1 cellular context compared by ENCODE assay signal in the genomic region with DNA sequence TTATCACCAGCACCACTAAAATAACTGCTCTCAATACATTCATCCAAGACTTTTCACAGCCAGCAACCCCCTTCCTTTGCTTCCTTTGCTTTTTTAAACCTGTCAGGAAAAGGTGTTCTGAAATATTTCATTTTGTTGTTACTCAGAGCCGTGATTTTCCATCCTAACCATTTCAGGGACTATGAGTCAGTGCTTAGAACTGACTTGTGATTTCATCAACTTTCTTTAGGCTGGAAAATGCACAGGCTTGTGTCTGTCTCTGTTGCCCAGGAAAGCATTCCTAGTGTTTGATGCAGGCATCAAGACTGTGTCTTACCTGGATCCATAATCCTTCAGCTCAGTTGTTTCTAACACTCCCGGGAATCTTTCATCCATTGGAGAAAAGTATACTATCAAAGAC.
TF ChIP-seq lines count a peak whose summit lies in the region.

No MANE protein-coding gene starts in this region.

TF ChIP-seq in A549, 52 proteins besides CTCF, POLR2A, EP300 and RAD21 (continued from another document):
- TF ChIP-seq JUN (IDR thresholded peaks at IDR 0.05) (no peak), BHLHE40 (IDR thresholded peaks at IDR 0.05; ENCODE audit: low read depth, low read length) (no peak), FOSB (CRISPR knock-in tag; IDR thresholded peaks at IDR 0.05) (no peak), MAZ (IDR thresholded peaks at IDR 0.05; ENCODE audit: borderline replicate concordance, low read depth, low read length) (no peak), EHMT2 (IDR thresholded peaks at IDR 0.05; ENCODE audit: low read depth) (no peak), CHD4 (IDR thresholded peaks at IDR 0.05; ENCODE audit: borderline replicate concordance) (no peak), TP53 (CRISPR knock-in tag; IDR thresholded peaks at IDR 0.05) (no peak), RFX5 (IDR thresholded peaks at IDR 0.05) (no peak), ZNF302 (CRISPR knock-in tag; IDR thresholded peaks at IDR 0.05) (no peak), FOXS1 (CRISPR knock-in tag; IDR thresholded peaks at IDR 0.05) (no peak)
- TF ChIP-seq, protein P1, sequence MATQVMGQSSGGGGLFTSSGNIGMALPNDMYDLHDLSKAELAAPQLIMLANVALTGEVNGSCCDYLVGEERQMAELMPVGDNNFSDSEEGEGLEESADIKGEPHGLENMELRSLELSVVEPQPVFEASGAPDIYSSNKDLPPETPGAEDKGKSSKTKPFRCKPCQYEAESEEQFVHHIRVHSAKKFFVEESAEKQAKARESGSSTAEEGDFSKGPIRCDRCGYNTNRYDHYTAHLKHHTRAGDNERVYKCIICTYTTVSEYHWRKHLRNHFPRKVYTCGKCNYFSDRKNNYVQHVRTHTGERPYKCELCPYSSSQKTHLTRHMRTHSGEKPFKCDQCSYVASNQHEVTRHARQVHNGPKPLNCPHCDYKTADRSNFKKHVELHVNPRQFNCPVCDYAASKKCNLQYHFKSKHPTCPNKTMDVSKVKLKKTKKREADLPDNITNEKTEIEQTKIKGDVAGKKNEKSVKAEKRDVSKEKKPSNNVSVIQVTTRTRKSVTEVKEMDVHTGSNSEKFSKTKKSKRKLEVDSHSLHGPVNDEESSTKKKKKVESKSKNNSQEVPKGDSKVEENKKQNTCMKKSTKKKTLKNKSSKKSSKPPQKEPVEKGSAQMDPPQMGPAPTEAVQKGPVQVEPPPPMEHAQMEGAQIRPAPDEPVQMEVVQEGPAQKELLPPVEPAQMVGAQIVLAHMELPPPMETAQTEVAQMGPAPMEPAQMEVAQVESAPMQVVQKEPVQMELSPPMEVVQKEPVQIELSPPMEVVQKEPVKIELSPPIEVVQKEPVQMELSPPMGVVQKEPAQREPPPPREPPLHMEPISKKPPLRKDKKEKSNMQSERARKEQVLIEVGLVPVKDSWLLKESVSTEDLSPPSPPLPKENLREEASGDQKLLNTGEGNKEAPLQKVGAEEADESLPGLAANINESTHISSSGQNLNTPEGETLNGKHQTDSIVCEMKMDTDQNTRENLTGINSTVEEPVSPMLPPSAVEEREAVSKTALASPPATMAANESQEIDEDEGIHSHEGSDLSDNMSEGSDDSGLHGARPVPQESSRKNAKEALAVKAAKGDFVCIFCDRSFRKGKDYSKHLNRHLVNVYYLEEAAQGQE (IDR thresholded peaks at IDR 0.05): no peak
- TF ChIP-seq, protein P2, sequence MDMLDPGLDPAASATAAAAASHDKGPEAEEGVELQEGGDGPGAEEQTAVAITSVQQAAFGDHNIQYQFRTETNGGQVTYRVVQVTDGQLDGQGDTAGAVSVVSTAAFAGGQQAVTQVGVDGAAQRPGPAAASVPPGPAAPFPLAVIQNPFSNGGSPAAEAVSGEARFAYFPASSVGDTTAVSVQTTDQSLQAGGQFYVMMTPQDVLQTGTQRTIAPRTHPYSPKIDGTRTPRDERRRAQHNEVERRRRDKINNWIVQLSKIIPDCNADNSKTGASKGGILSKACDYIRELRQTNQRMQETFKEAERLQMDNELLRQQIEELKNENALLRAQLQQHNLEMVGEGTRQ (IDR thresholded peaks at IDR 0.05): no peak
- TF ChIP-seq, protein P3, sequence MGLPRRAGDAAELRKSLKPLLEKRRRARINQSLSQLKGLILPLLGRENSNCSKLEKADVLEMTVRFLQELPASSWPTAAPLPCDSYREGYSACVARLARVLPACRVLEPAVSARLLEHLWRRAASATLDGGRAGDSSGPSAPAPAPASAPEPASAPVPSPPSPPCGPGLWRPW (IDR thresholded peaks at IDR 0.05): no peak
